In genomic region chr1:74457269-74457668, GRCh38 we compare ENCODE assay signal across 2 cellular contexts.
TF ChIP-seq lines count a peak whose summit lies in the region.

No MANE protein-coding gene starts in this region.

TF ChIP-seq in SK-N-SH treated with all-trans-retinoic acid at 6 μM for 48 hours, 23 proteins besides CTCF, POLR2A, EP300 and RAD21 (continued from another document):
- no peak for TF ChIP-seq CSDC2 (CRISPR knock-in tag; IDR thresholded peaks at IDR 0.05)
TF ChIP-seq in SK-N-SH treated with all-trans-retinoic acid at 6 μM for 48 hours: peak in this region for 1.

TF ChIP-seq in SK-N-SH, 30 proteins besides CTCF, POLR2A, EP300 and RAD21 (continued from another document):
- no peak for TF ChIP-seq IRF3 (IDR thresholded peaks at IDR 0.05; ENCODE audit: low read depth, low read length)
- TF ChIP-seq CHD2 (IDR thresholded peaks at IDR 0.05; ENCODE audit: low read length, partially characterized antibody), result no peak
